ENCODE assay signal across 16 cellular contexts in genomic region chr3:50873376-50874157, GRCh38.
A peak's percentile ranks its signal among the peaks of the same experiment; 100 is the strongest.
DNase-seq lines count a peak whose midpoint lies in the region; ATAC-seq and TF ChIP-seq lines count a peak whose summit lies in the region.
"Had no signal": no experiment of that assay in that cellular context is flagged by ENCODE, and none has a peak within 500 bp of the region (broad histone marks: within the 10 kb centered on the region; RNA-seq: fewer than 3 reads in every experiment).

No MANE protein-coding gene starts in this region.

- peaks cover 20% of the 10 kb centered on the region for H3K9me3 Mint-ChIP-seq in neural progenitor cell
- H3K9me3 Mint-ChIP-seq: dendritic cell treated with granulocyte-macrophage colony-stimulating factor and Interleukin-4, amounts not matched to agents 40 ng/mL and 50 ng/mL, for 4 days had no signal

- H2AFZ ChIP-seq in neural progenitor cell (replicated peaks): no peak overlapping the region

- ATAC-seq in GM18907 (IDR thresholded peaks at IDR 0.05; ENCODE audit: unreplicated experiment) (peak; percentile 66), GM21528 (IDR thresholded peaks at IDR 0.05; ENCODE audit: low FRiP score, unreplicated experiment) (peak; percentile 83), HG03342 (IDR thresholded peaks at IDR 0.05; ENCODE audit: unreplicated experiment) (peak; percentile 86), left lobe of liver (no peak)
- ATAC-seq: HCT116; natural killer cell treated with Interleukin-12 subunit alpha and Interleukin-12 subunit beta and Interleukin-15 and Interleukin-18, amount 100 ng/mL, for 72 hours; right cardiac atrium had no signal

- in situ Hi-C loops in HAP-1 (cut with MboI; ENCODE audit: low sequenced_read_pairs): no loop called here

- no peak for DNase-seq in neural progenitor cell (ENCODE audit: low spot score)
- no peak for DNase-seq in EL
- DNase-seq in HAP-1 (ENCODE audit: low spot score in 2 of 2): no peak
- DNase-seq in left lobe of liver (ENCODE audit: low spot score): no peak
- DNase-seq: activated effector memory CD4-positive, alpha-beta T cell treated with Interleukin-2 at 50 U/mL for 16 hours; NCI-H345; OCI-M1; right cardiac atrium; stimulated activated CD4-positive, alpha-beta T cell treated with anti-CD3 and anti-CD28 coated beads, Interleukin-2, amount 100 ng/mL, for 48 hours had no signal

- H4K20me1 ChIP-seq in neural progenitor cell (ENCODE audit: low read depth): no peaks in the 10 kb centered on the region

- no peak overlapping the region for H3K4me2 ChIP-seq in neural progenitor cell

- H3K27ac Mint-ChIP-seq in neural progenitor cell: no peak overlapping the region
- H3K27ac Mint-ChIP-seq: dendritic cell treated with granulocyte-macrophage colony-stimulating factor and Interleukin-4, amounts not matched to agents 40 ng/mL and 50 ng/mL, for 4 days; natural killer cell treated with Interleukin-12 subunit alpha and Interleukin-12 subunit beta and Interleukin-15 and Interleukin-18, amount 100 ng/mL, for 72 hours had no signal

- H3K36me3 Mint-ChIP-seq in neural progenitor cell: no peaks in the 10 kb centered on the region

- no peak overlapping the region for H3K9ac ChIP-seq in neural progenitor cell

- TF ChIP-seq CTCF in neural progenitor cell (IDR thresholded peaks at IDR 0.05): no peak

- H3F3A ChIP-seq in neural progenitor cell (ENCODE audit: low read depth): no peaks in the 10 kb centered on the region

- H3K4me3 ChIP-seq in neural progenitor cell (no peak overlapping the region), HAP-1 (no peak overlapping the region)

- H3K27me3 ChIP-seq in neural progenitor cell (no peaks in the 10 kb centered on the region), HAP-1 (ENCODE audit: low read depth) (no peaks in the 10 kb centered on the region)

- peak overlapping the region; percentile 70 for H3K27ac ChIP-seq in neural progenitor cell
- H3K27ac ChIP-seq: C4-2B had no signal

- no peaks in the 10 kb centered on the region for H3K27me3 Mint-ChIP-seq in neural progenitor cell (ENCODE audit: insufficient read depth, low read depth)
- H3K27me3 Mint-ChIP-seq: dendritic cell treated with granulocyte-macrophage colony-stimulating factor and Interleukin-4, amounts not matched to agents 40 ng/mL and 50 ng/mL, for 4 days had no signal

- peaks cover 23% of the 10 kb centered on the region for H3K79me2 ChIP-seq in neural progenitor cell (ENCODE audit: low read depth)

- peaks cover 10% of the 10 kb centered on the region for H3K4me1 Mint-ChIP-seq in neural progenitor cell

- H3K4me1 ChIP-seq in neural progenitor cell (peaks cover 18% of the 10 kb centered on the region), HAP-1 (no peaks in the 10 kb centered on the region)

- H3K9me3 ChIP-seq in neural progenitor cell (ENCODE audit: low read depth): no peaks in the 10 kb centered on the region
- 0 out of 2 replicates have a peak, but pooled peaks cover 2% of the 10 kb centered on the region for H3K9me3 ChIP-seq in HAP-1

- H3K36me3 ChIP-seq in neural progenitor cell (peaks cover 2% of the 10 kb centered on the region), HAP-1 (replicated peaks) (no peaks in the 10 kb centered on the region)

- no peak overlapping the region for H3K4me3 Mint-ChIP-seq in neural progenitor cell
- H3K4me3 Mint-ChIP-seq: dendritic cell treated with granulocyte-macrophage colony-stimulating factor and Interleukin-4, amounts not matched to agents 40 ng/mL and 50 ng/mL, for 4 days; natural killer cell treated with Interleukin-12 subunit alpha and Interleukin-12 subunit beta and Interleukin-15 and Interleukin-18, amount 100 ng/mL, for 72 hours had no signal
